Comparison of ENCODE assay signal across 26 cellular contexts in genomic region chr22:22916215-22916951, GRCh38. TPM values are rescaled to one million over a fixed set of nuclear protein-coding genes. Genes with fewer than 3 reads are reported as not detected.
DNase-seq lines count a peak whose midpoint lies in the region; ATAC-seq, FAIRE-seq and TF ChIP-seq lines count a peak whose summit lies in the region.
"Had no signal": no experiment of that assay in that cellular context is flagged by ENCODE, and none has a peak within 500 bp of the region (broad histone marks: within the 10 kb centered on the region; RNA-seq: fewer than 3 reads in every experiment).

No MANE protein-coding gene starts in this region.

- no peaks in the 10 kb centered on the region for H3K36me3 ChIP-seq in neuronal stem cell (replicated peaks in 1 of 2; ENCODE audit: control insufficient read depth in 2 of 2, insufficient read depth in 2 of 2, low read length in 2 of 2)
- no peaks in the 10 kb centered on the region for H3K36me3 ChIP-seq in gastrocnemius medialis
- H3K36me3 ChIP-seq in sigmoid colon, result no peaks in the 10 kb centered on the region
- H3K36me3 ChIP-seq: MG63 had no signal

- WGBS in neuronal stem cell (ENCODE audit: extremely low coverage in 2 of 2, insufficient read length in 2 of 2, insufficient replicate concordance in 1 of 2), 2 donors, result no CpG with 5 or more reads among the region's 10 CpGs
- 72 to 87% methylated on average over 10 of the region's 10 CpGs for WGBS in sigmoid colon, 2 donors

- H3K27me3 ChIP-seq in neuronal stem cell (ENCODE audit: control insufficient read depth in 3 of 3, insufficient read depth in 3 of 3, low read depth in 1 of 3, low read length in 3 of 3) (peaks cover 0 to 6% (median 4%) of the 10 kb centered on the region in 3 experiments), gastrocnemius medialis (no peaks in the 10 kb centered on the region), sigmoid colon (no peaks in the 10 kb centered on the region)
- H3K27me3 ChIP-seq: MG63 had no signal

- no peak overlapping the region for H3K4me2 ChIP-seq in neuronal stem cell (ENCODE audit: insufficient read depth, low read length, poor library complexity, severe bottlenecking)
- H3K4me2 ChIP-seq: SK-N-SH had no signal

- no peak overlapping the region for H3K9ac ChIP-seq in neuronal stem cell (ENCODE audit: low read depth, low read length, poor library complexity)
- H3K9ac ChIP-seq: SK-N-SH had no signal

- H4K91ac ChIP-seq in neuronal stem cell (ENCODE audit: low read depth, low read length, poor library complexity), result no peak overlapping the region

- H3K9me3 ChIP-seq in neuronal stem cell (replicated peaks in 1 of 2; ENCODE audit: control insufficient read depth in 2 of 2, insufficient read depth in 1 of 2, low read depth in 1 of 2, low read length in 2 of 2), result peaks cover 0 to 2% of the 10 kb centered on the region in 2 donors
- H3K9me3 ChIP-seq in gastrocnemius medialis, result no peaks in the 10 kb centered on the region
- H3K9me3 ChIP-seq in sigmoid colon, result no peaks in the 10 kb centered on the region
- H3K9me3 ChIP-seq: MG63, SK-N-SH had no signal

- no peak overlapping the region for H2BK120ac ChIP-seq in neuronal stem cell (ENCODE audit: low read depth, low read length)

- H4K8ac ChIP-seq in neuronal stem cell (ENCODE audit: low read depth, low read length), result no peak overlapping the region

- TF ChIP-seq POLR2A in GM12892 (IDR thresholded peaks at IDR 0.05; ENCODE audit: low read depth, low read length) (no peak), gastrocnemius medialis (IDR thresholded peaks at IDR 0.05) (no peak), sigmoid colon (IDR thresholded peaks at IDR 0.05) (no peak)

- H2AFZ ChIP-seq in neuronal stem cell (ENCODE audit: low read length), result no peak overlapping the region

- H3K4me3 ChIP-seq in neuronal stem cell (ENCODE audit: low read length in 2 of 2), result no peak overlapping the region
- H3K4me3 ChIP-seq in gastrocnemius medialis, result no peak overlapping the region
- H3K4me3 ChIP-seq in sigmoid colon, result no peak overlapping the region
- H3K4me3 ChIP-seq: MG63 had no signal

- FAIRE-seq in GM12892 (lab: Jason Lieb, UNC), result peak; percentile 57
- FAIRE-seq: HTR-8/SVneo, RCC 7860 had no signal

- no peak overlapping the region for H3K27ac ChIP-seq in neuronal stem cell (replicated peaks; ENCODE audit: low read length)
- H3K27ac ChIP-seq in gastrocnemius medialis, result no peak overlapping the region
- no peak overlapping the region for H3K27ac ChIP-seq in sigmoid colon
- H3K27ac ChIP-seq: 22Rv1 had no signal

- no peak overlapping the region for H3K18ac ChIP-seq in neuronal stem cell (ENCODE audit: low read length)

- DNase-seq in NCI-H345 (lab: John Stamatoyannopoulos, UW), result peak; percentile 14
- no peak for DNase-seq in NCI-H345 treated with DMSO at 0.1 percent for 48 hours (lab: John Stamatoyannopoulos, UW; ENCODE audit: unreplicated experiment)
- no peak for DNase-seq in GM12892 (ENCODE audit: insufficient read length)
- peak; percentile 72 for DNase-seq in NCI-H69 (lab: John Stamatoyannopoulos, UW)
- no peak for DNase-seq in neuronal stem cell (ENCODE audit: low spot score)
- DNase-seq in gastrocnemius medialis, result no peak
- DNase-seq in GM19238 (ENCODE audit: insufficient read length, low spot score), result no peak
- no peak for DNase-seq in sigmoid colon
- DNase-seq: ACHN; CD4-positive, CD25-positive, alpha-beta regulatory T cell; DMS153; KG1; MG63; NCI-H187; NCI-H2081 treated with DMSO at 0.1 percent for 48 hours; NCI-H2171; NCI-H226; NCI-H524; OCI-M1; SK-N-SH; SW 1271 had no signal

- TF ChIP-seq EP300 in sigmoid colon (IDR thresholded peaks at IDR 0.05), result no peak

- no peak for TF ChIP-seq CTCF in gastrocnemius medialis (IDR thresholded peaks at IDR 0.05 in 4 of 5, conservative IDR thresholded peaks at IDR 0.05 in 1 of 5)
- no peak for TF ChIP-seq CTCF in sigmoid colon (IDR thresholded peaks at IDR 0.05)

- H2BK5ac ChIP-seq in neuronal stem cell (ENCODE audit: low read length), result no peak overlapping the region

- intact Hi-C loops in gastrocnemius medialis (cut with DNase I; ENCODE audit: low total_unique reads), result no loop called here
- intact Hi-C loops in sigmoid colon (cut with DNase I), result no loop called here

- in situ Hi-C loops in gastrocnemius medialis (cut with MboI; ENCODE audit: low sequenced_read_pairs in 4 of 4), result no loop called here

- no peak overlapping the region for H3K14ac ChIP-seq in neuronal stem cell (ENCODE audit: low read length)

- H2BK12ac ChIP-seq in neuronal stem cell (ENCODE audit: low read length), result no peak overlapping the region

- no peak overlapping the region for H3K4ac ChIP-seq in neuronal stem cell (ENCODE audit: low read length)

- peak overlapping the region; percentile 30 for H2AK5ac ChIP-seq in neuronal stem cell (ENCODE audit: low read depth, low read length)

- no peak overlapping the region for H2BK15ac ChIP-seq in neuronal stem cell (ENCODE audit: low read length)

- no peak for ATAC-seq in gastrocnemius medialis

- H3K4me1 ChIP-seq in neuronal stem cell (ENCODE audit: control insufficient read depth in 2 of 2, insufficient read depth in 1 of 2, low read depth in 1 of 2, low read length in 2 of 2) (no peaks in the 10 kb centered on the region), gastrocnemius medialis (no peaks in the 10 kb centered on the region), sigmoid colon (no peaks in the 10 kb centered on the region)

- H3K23ac ChIP-seq in neuronal stem cell (ENCODE audit: low read depth, low read length, poor library complexity), result peak overlapping the region; percentile 77

- H3K79me1 ChIP-seq in neuronal stem cell (ENCODE audit: low read depth, low read length), result no peaks in the 10 kb centered on the region

RNA-seq across cellular contexts. Expression of gene IGLL5, which starts 28.8 kb away (rescaled TPM):
- polyA plus RNA-seq in GM12892 (2012; ENCODE audit: missing spikeins), result 20.3 TPM
- polyA plus RNA-seq in neuronal stem cell (2013, experiment 1 of 2), result not detected
- not detected for polyA plus RNA-seq in neuronal stem cell (2013, experiment 2 of 2)
- total RNA-seq in gastrocnemius medialis (under 1 TPM in 1 of 4 donors, not detected in 3; 0.49 TPM), sigmoid colon (under 1 TPM in 1 of 4 donors, not detected in 3; 0.99 TPM)
- polyA plus RNA-seq in sigmoid colon, result 10 to 100 TPM; 10.2 to 39.6 (median 18.3) TPM
- total RNA-seq: H4 had no signal
- polyA plus RNA-seq: BJ, SK-N-SH had no signal

Comparison
In these comparisons a context has a peak if more than half of its experiments do, and no peak if none do; other contexts are left out.
1. DNase-seq: peak in NCI-H345 (single experiment) and NCI-H69 (single experiment); none in NCI-H345 treated with DMSO at 0.1 percent for 48 hours (single experiment), GM12892 (single experiment), neuronal stem cell (single experiment), gastrocnemius medialis (0 of 2), GM19238 (single experiment) and sigmoid colon (single experiment).